In genomic region chr2:110101280-110101844, GRCh38 we compare ENCODE assay signal across 8 cellular contexts. TPM values are rescaled to one million over a fixed set of nuclear protein-coding genes. Genes with fewer than 3 reads are reported as not detected.
DNase-seq lines count a peak whose midpoint lies in the region; ATAC-seq and TF ChIP-seq lines count a peak whose summit lies in the region.

No MANE protein-coding gene starts in this region.

- DNase-seq in EL (peak; percentile 100), NCI-H128 (lab: John Stamatoyannopoulos, UW; ENCODE audit: unreplicated experiment) (peak; percentile 58), foreskin keratinocyte (peak; percentile 99 to 100), NCI-H146 (lab: John Stamatoyannopoulos, UW) (no peak), NCI-H82 (lab: John Stamatoyannopoulos, UW) (no peak)
- no peak for DNase-seq in stimulated activated CD4-positive, alpha-beta T cell treated with anti-CD3 and anti-CD28 coated beads, Interleukin-4, amount 100 ng/mL, for 24 hours

- H3K27me3 ChIP-seq in foreskin keratinocyte (no peaks in the 10 kb centered on the region), parathyroid adenoma (ENCODE audit: control insufficient read depth, insufficient read depth, low read length) (no peaks in the 10 kb centered on the region)

- peaks cover 45% of the 10 kb centered on the region for H3K4me1 ChIP-seq in foreskin keratinocyte
- H3K4me1 ChIP-seq in parathyroid adenoma, result peaks cover 5% of the 10 kb centered on the region

- H3K4me2 ChIP-seq in parathyroid adenoma (ENCODE audit: low read length), result no peak overlapping the region

- peak overlapping the region; percentile 67 for H3K27ac ChIP-seq in VCaP
- H3K27ac ChIP-seq in foreskin keratinocyte, result peak overlapping the region; percentile 90
- peak overlapping the region; percentile 63 for H3K27ac ChIP-seq in parathyroid adenoma

- H3K36me3 ChIP-seq in parathyroid adenoma (ENCODE audit: control insufficient read depth, insufficient read depth, low read length), result no peaks in the 10 kb centered on the region

- no peak overlapping the region for H2AFZ ChIP-seq in parathyroid adenoma

- H3K9ac ChIP-seq in parathyroid adenoma, result no peak overlapping the region

- no peak overlapping the region for H3K4me3 ChIP-seq in parathyroid adenoma (ENCODE audit: low read depth, low read length)

- TF ChIP-seq CTCF in VCaP (conservative IDR thresholded peaks at IDR 0.05) (no peak), foreskin keratinocyte (conservative IDR thresholded peaks at IDR 0.05) (no peak), parathyroid adenoma (IDR thresholded peaks at IDR 0.05) (no peak)

- no peaks in the 10 kb centered on the region for H3K79me2 ChIP-seq in parathyroid adenoma

- no peaks in the 10 kb centered on the region for H3K9me3 ChIP-seq in parathyroid adenoma (ENCODE audit: control insufficient read depth, low read length)

- ATAC-seq in foreskin keratinocyte, result peak; percentile 91

RNA-seq across cellular contexts. Expression of gene MALL, which starts 14.3 kb away (rescaled TPM):
- 76.8 and 94.5 TPM in 2 replicates for total RNA-seq in foreskin keratinocyte
- polyA plus RNA-seq in foreskin keratinocyte, result 56.1 and 66.0 TPM in 2 replicates

Comparison
In these comparisons a context has a peak if more than half of its experiments do, and no peak if none do; other contexts are left out.
1. DNase-seq: peak in EL (single experiment), NCI-H128 (single experiment) and foreskin keratinocyte (2 of 2); none in NCI-H146 (single experiment), NCI-H82 (single experiment) and stimulated activated CD4-positive, alpha-beta T cell treated with anti-CD3 and anti-CD28 coated beads, Interleukin-4, amount 100 ng/mL, for 24 hours (single experiment).
2. Peak in every context shown above with its lines, with median percentiles within 50 percentile points of each other: H3K27ac ChIP-seq.